Comparison of ENCODE assay signal across 22 cellular contexts in genomic region chr22:23272834-23273233, GRCh38.
"Had no signal": no experiment of that assay in that cellular context is flagged by ENCODE, and none has a peak within 500 bp of the region (broad histone marks: within the 10 kb centered on the region; RNA-seq: fewer than 3 reads in every experiment).

No MANE protein-coding gene starts in this region.

- H3K9me3 ChIP-seq: neutrophil, pancreas, right lobe of liver, suprapubic skin, transverse colon, upper lobe of right lung, vagina had no signal

- H3K27me3 Mint-ChIP-seq: effector memory CD8-positive, alpha-beta T cell; stimulated activated naive CD8-positive, alpha-beta T cell treated with anti-CD3 and anti-CD28 coated beads, Interleukin-15, amount 100 ng/mL, for 72 hours had no signal

- H3K4me3 Mint-ChIP-seq: effector memory CD8-positive, alpha-beta T cell; immature natural killer cell; memory B cell; natural killer cell; stimulated activated naive CD8-positive, alpha-beta T cell treated with anti-CD3 and anti-CD28 coated beads, Interleukin-15, amount 100 ng/mL, for 72 hours had no signal

- DNase-seq: effector memory CD8-positive, alpha-beta T cell; hypothalamus; immature natural killer cell; islet precursor cell; natural killer cell; right lobe of liver; small intestine; stimulated activated CD4-positive, alpha-beta T cell treated with anti-CD3 and anti-CD28 coated beads, Interleukin-15, amount 100 ng/mL, for 24 hours; stimulated activated CD4-positive, alpha-beta T cell treated with anti-CD3 and anti-CD28 coated beads, Interleukin-2, amount 100 ng/mL, for 48 hours; stimulated activated naive CD4-positive, alpha-beta T cell; stimulated activated naive CD8-positive, alpha-beta T cell treated with anti-CD3 and anti-CD28 coated beads, Interleukin-15, amount 100 ng/mL, for 72 hours; transverse colon; upper lobe of right lung had no signal

- ATAC-seq: effector memory CD8-positive, alpha-beta T cell; left lobe of liver; natural killer cell; pancreas; right lobe of liver; stimulated activated naive CD8-positive, alpha-beta T cell treated with anti-CD3 and anti-CD28 coated beads, Interleukin-15, amount 100 ng/mL, for 72 hours; upper lobe of right lung had no signal

- H3K4me3 ChIP-seq: coronary artery, lung, pancreas, right lobe of liver, suprapubic skin, transverse colon, upper lobe of right lung, vagina had no signal

- H3K27ac Mint-ChIP-seq: memory B cell had no signal

- H3K9me3 Mint-ChIP-seq: effector memory CD8-positive, alpha-beta T cell; memory B cell; natural killer cell; stimulated activated naive CD8-positive, alpha-beta T cell treated with anti-CD3 and anti-CD28 coated beads, Interleukin-15, amount 100 ng/mL, for 72 hours had no signal

- H3K36me3 Mint-ChIP-seq: natural killer cell had no signal

- H3K4me1 ChIP-seq: pancreas, right lobe of liver, transverse colon, upper lobe of right lung, vagina had no signal

- FAIRE-seq: frontal cortex, pancreas, small intestine had no signal

- H3K27ac ChIP-seq: coronary artery, neutrophil, pancreas, right lobe of liver, suprapubic skin, transverse colon, upper lobe of right lung, vagina had no signal
